ENCODE assay signal across 13 cellular contexts in genomic region chr7:36871863-36872262, GRCh38.
DNase-seq lines count a peak whose midpoint lies in the region; ATAC-seq, FAIRE-seq and TF ChIP-seq lines count a peak whose summit lies in the region.
"Had no signal": no experiment of that assay in that cellular context is flagged by ENCODE, and none has a peak within 500 bp of the region (broad histone marks: within the 10 kb centered on the region; RNA-seq: fewer than 3 reads in every experiment).

No MANE protein-coding gene starts in this region.

- no peaks in the 10 kb centered on the region for H3K27me3 Mint-ChIP-seq in activated naive CD8-positive, alpha-beta T cell treated with anti-CD3 and anti-CD28 coated beads, Interleukin-2, amount 50 U/mL, for 24 hours
- H3K27me3 Mint-ChIP-seq in stimulated activated naive CD8-positive, alpha-beta T cell treated with anti-CD3 and anti-CD28 coated beads, Interleukin-15, Interleukin-2, amounts not matched to agents 100 ng/mL and 50 ng/mL, for 24 hours: no peaks in the 10 kb centered on the region
- H3K27me3 Mint-ChIP-seq: dendritic cell treated with granulocyte-macrophage colony-stimulating factor and Interleukin-4, amounts not matched to agents 40 ng/mL and 50 ng/mL, for 4 days had no signal

- H3K27ac ChIP-seq in HepG2 (ENCODE audit: extremely low read length, insufficient read depth, low read length) (no peak overlapping the region), right lobe of liver (no peak overlapping the region)

- TF ChIP-seq CTCF in HepG2 (CRISPR knock-in tag; IDR thresholded peaks at IDR 0.05) (no peak), right lobe of liver (IDR thresholded peaks at IDR 0.05) (no peak)

- intact Hi-C loops in HepG2 (cut with micrococcal nuclease; ENCODE audit: unreplicated experiment) (no loop called here), right lobe of liver (cut with DNase I) (no loop called here)

- no peak for TF ChIP-seq EP300 in HepG2 (IDR thresholded peaks at IDR 0.05; ENCODE audit: low read depth in 2 of 2, low read length in 2 of 2)
- TF ChIP-seq EP300 in HepG2 (CRISPR knock-in tag; IDR thresholded peaks at IDR 0.05; ENCODE audit: borderline replicate concordance): no peak

- TF ChIP-seq POLR2A in HepG2 (IDR thresholded peaks at IDR 0.05; ENCODE audit: insufficient read depth in 1 of 2, low read depth in 2 of 2, low read length in 2 of 2) (no peak), right lobe of liver (IDR thresholded peaks at IDR 0.05) (no peak)

- no peak overlapping the region for H3K4me3 Mint-ChIP-seq in activated naive CD8-positive, alpha-beta T cell treated with anti-CD3 and anti-CD28 coated beads, Interleukin-2, amount 50 U/mL, for 24 hours
- no peak overlapping the region for H3K4me3 Mint-ChIP-seq in stimulated activated naive CD8-positive, alpha-beta T cell treated with anti-CD3 and anti-CD28 coated beads, Interleukin-15, Interleukin-2, amounts not matched to agents 100 ng/mL and 50 ng/mL, for 24 hours
- H3K4me3 Mint-ChIP-seq: dendritic cell treated with granulocyte-macrophage colony-stimulating factor and Interleukin-4, amounts not matched to agents 40 ng/mL and 50 ng/mL, for 4 days had no signal

- H3K9ac ChIP-seq in HepG2 (ENCODE audit: insufficient read depth, low read depth, low read length): no peak overlapping the region

- CTCF ChIA-PET in HepG2 (lab: Yijun Ruan, JAX; ENCODE audit: low intra/inter-chr PET ratio, low total read pairs): no interaction called here

- H3K27ac Mint-ChIP-seq in activated naive CD8-positive, alpha-beta T cell treated with anti-CD3 and anti-CD28 coated beads, Interleukin-2, amount 50 U/mL, for 24 hours: peak overlapping the region; percentile 37
- peak overlapping the region; percentile 7 for H3K27ac Mint-ChIP-seq in stimulated activated naive CD8-positive, alpha-beta T cell treated with anti-CD3 and anti-CD28 coated beads, Interleukin-15, Interleukin-2, amounts not matched to agents 100 ng/mL and 50 ng/mL, for 24 hours
- H3K27ac Mint-ChIP-seq: dendritic cell treated with granulocyte-macrophage colony-stimulating factor and Interleukin-4, amounts not matched to agents 40 ng/mL and 50 ng/mL, for 4 days had no signal

- H3K27me3 ChIP-seq in HepG2 (ENCODE audit: control insufficient read depth in 1 of 2, insufficient read depth in 2 of 2, low read length in 2 of 2) (no peaks in the 10 kb centered on the region; a peak in 1 of 5 replicates), right lobe of liver (no peaks in the 10 kb centered on the region)
- H3K27me3 ChIP-seq: BE2C had no signal

- no peak for FAIRE-seq in HepG2 (lab: Jason Lieb, UNC)
- FAIRE-seq: kidney had no signal

- no peak overlapping the region for H3K4me2 ChIP-seq in HepG2 (ENCODE audit: low read depth, low read length)

- TF ChIP-seq RAD21 in HepG2 (CRISPR knock-in tag; IDR thresholded peaks at IDR 0.05): no peak

- no peaks in the 10 kb centered on the region for H4K20me1 ChIP-seq in HepG2 (ENCODE audit: insufficient read depth, low read length)

- POLR2A ChIA-PET in HepG2 (lab: Yijun Ruan, JAX): no interaction called here

- H3K4me3 ChIP-seq in HepG2 (replicated peaks in 1 of 3; ENCODE audit: insufficient read depth in 1 of 3, low read depth in 2 of 3, low read length in 3 of 3) (no peak overlapping the region), right lobe of liver (no peak overlapping the region)

- H3K36me3 Mint-ChIP-seq in activated naive CD8-positive, alpha-beta T cell treated with anti-CD3 and anti-CD28 coated beads, Interleukin-2, amount 50 U/mL, for 24 hours (ENCODE audit: low read depth): peaks cover 57% of the 10 kb centered on the region
- peaks cover 81% of the 10 kb centered on the region for H3K36me3 Mint-ChIP-seq in stimulated activated naive CD8-positive, alpha-beta T cell treated with anti-CD3 and anti-CD28 coated beads, Interleukin-15, Interleukin-2, amounts not matched to agents 100 ng/mL and 50 ng/mL, for 24 hours (ENCODE audit: low read depth)

- H3K9me3 ChIP-seq in HepG2 (ENCODE audit: low read length) (no peaks in the 10 kb centered on the region), right lobe of liver (no peaks in the 10 kb centered on the region)
- H3K9me3 ChIP-seq: BE2C had no signal

- peaks cover 5% of the 10 kb centered on the region for H3K4me1 Mint-ChIP-seq in activated naive CD8-positive, alpha-beta T cell treated with anti-CD3 and anti-CD28 coated beads, Interleukin-2, amount 50 U/mL, for 24 hours
- peaks cover 13% of the 10 kb centered on the region for H3K4me1 Mint-ChIP-seq in stimulated activated naive CD8-positive, alpha-beta T cell treated with anti-CD3 and anti-CD28 coated beads, Interleukin-15, Interleukin-2, amounts not matched to agents 100 ng/mL and 50 ng/mL, for 24 hours (ENCODE audit: low read depth)

- BruUV-seq in HepG2 (replicated peaks; lab: Mats Ljungman, UMichigan): no TSS peak

- H3K4me1 ChIP-seq in HepG2 (ENCODE audit: insufficient read depth, low read length) (no peaks in the 10 kb centered on the region), right lobe of liver (no peaks in the 10 kb centered on the region)

- no peaks in the 10 kb centered on the region for H3K79me2 ChIP-seq in HepG2 (ENCODE audit: insufficient read depth, low read length)

- H2AFZ ChIP-seq in HepG2 (ENCODE audit: low read length): no peak overlapping the region

- no peaks in the 10 kb centered on the region for H3K9me3 Mint-ChIP-seq in activated naive CD8-positive, alpha-beta T cell treated with anti-CD3 and anti-CD28 coated beads, Interleukin-2, amount 50 U/mL, for 24 hours
- H3K9me3 Mint-ChIP-seq in stimulated activated naive CD8-positive, alpha-beta T cell treated with anti-CD3 and anti-CD28 coated beads, Interleukin-15, Interleukin-2, amounts not matched to agents 100 ng/mL and 50 ng/mL, for 24 hours: no peaks in the 10 kb centered on the region

- in situ Hi-C loops in HepG2 (cut with HindIII; ENCODE audit: extremely low pct_ligation_motif_present, low pct_unique_long_range_greater_than_20kb) (no loop called here), KBM-7 (cut with MboI; ENCODE audit: low pct_unique_long_range_greater_than_20kb, low sequenced_read_pairs) (no loop called here)

- H3K36me3 ChIP-seq in HepG2 (replicated peaks in 1 of 2; ENCODE audit: control insufficient read depth in 1 of 2, insufficient read depth in 2 of 2, low read length in 2 of 2): no peaks in the 10 kb centered on the region
- H3K36me3 ChIP-seq in right lobe of liver: peaks cover 0 to 17% (median 6%) of the 10 kb centered on the region in 4 donors
- H3K36me3 ChIP-seq: BE2C had no signal

- DNase-seq in HepG2 (ENCODE audit: low spot score): no peak
- no peak for DNase-seq in right lobe of liver
- DNase-seq in KBM-7: peak; percentile 28
- DNase-seq in activated naive CD8-positive, alpha-beta T cell treated with anti-CD3 and anti-CD28 coated beads, Interleukin-2, amount 50 U/mL, for 24 hours: no peak
- no peak for DNase-seq in stimulated activated CD4-positive, alpha-beta T cell treated with anti-CD3 and anti-CD28 coated beads, Interleukin-4, amount 100 ng/mL, for 4 hours
- DNase-seq: kidney, NCI-H187, retina had no signal

- ATAC-seq in HepG2 (no peak), right lobe of liver (no peak), HG03097 (IDR thresholded peaks at IDR 0.05; ENCODE audit: low FRiP score, unreplicated experiment) (no peak)
- peak; percentile 25 for ATAC-seq in activated naive CD8-positive, alpha-beta T cell treated with anti-CD3 and anti-CD28 coated beads, Interleukin-2, amount 50 U/mL, for 24 hours
- ATAC-seq in activated CD4-positive, CD25-positive, alpha-beta regulatory T cell treated with anti-CD3 and anti-CD28 coated beads, Interleukin-2, amount 50 U/mL, for 24 hours: no peak

TF ChIP-seq in HepG2, 621 proteins besides CTCF, POLR2A, EP300 and RAD21 (continues in another document):
- TF ChIP-seq TSC22D2 (CRISPR knock-in tag; IDR thresholded peaks at IDR 0.05; ENCODE audit: borderline replicate concordance): no peak
- TF ChIP-seq SRSF4 (IDR thresholded peaks at IDR 0.05; ENCODE audit: low read depth, low read length, poor library complexity, severe bottlenecking): no peak
- no peak for TF ChIP-seq TP53 (CRISPR knock-in tag; conservative IDR thresholded peaks at IDR 0.05)
- no peak for TF ChIP-seq SRF (IDR thresholded peaks at IDR 0.05; ENCODE audit: low read depth, low read length)
- peak; percentile 58 for TF ChIP-seq NFYB (CRISPR knock-in tag; IDR thresholded peaks at IDR 0.05)
- TF ChIP-seq FOXK1 (CRISPR knock-in tag; IDR thresholded peaks at IDR 0.05; ENCODE audit: borderline replicate concordance, low read depth): no peak
- TF ChIP-seq THAP11 (CRISPR knock-in tag; IDR thresholded peaks at IDR 0.05): peak; percentile 91
- no peak for TF ChIP-seq ZNF530 (CRISPR knock-in tag; IDR thresholded peaks at IDR 0.05; ENCODE audit: low read depth)
- no peak for TF ChIP-seq IRF2 (CRISPR knock-in tag; IDR thresholded peaks at IDR 0.05)
- no peak for TF ChIP-seq TERF1 (CRISPR knock-in tag; IDR thresholded peaks at IDR 0.05)
- no peak for TF ChIP-seq ZNF674 (CRISPR knock-in tag; IDR thresholded peaks at IDR 0.05; ENCODE audit: low read depth)
- no peak for TF ChIP-seq CEBPG (CRISPR knock-in tag; IDR thresholded peaks at IDR 0.05)
- TF ChIP-seq SIN3B (IDR thresholded peaks at IDR 0.05; ENCODE audit: low read length): no peak
- no peak for TF ChIP-seq HNRNPH1 (optimal IDR thresholded peaks at IDR 0.05; ENCODE audit: low read depth, low read length)
- no peak for TF ChIP-seq ZFP41 (CRISPR knock-in tag; IDR thresholded peaks at IDR 0.05; ENCODE audit: borderline replicate concordance)
- TF ChIP-seq MED1 (CRISPR knock-in tag; IDR thresholded peaks at IDR 0.05): no peak
- peak; percentile 51 for TF ChIP-seq NFYC (CRISPR knock-in tag; IDR thresholded peaks at IDR 0.05)
- no peak for TF ChIP-seq RELA (CRISPR knock-in tag; IDR thresholded peaks at IDR 0.05)
- no peak for TF ChIP-seq PTBP1 (IDR thresholded peaks at IDR 0.05; ENCODE audit: low read depth, low read length, poor library complexity, severe bottlenecking)
- TF ChIP-seq ZNF143 (CRISPR knock-in tag; IDR thresholded peaks at IDR 0.05): peak; percentile 75
